13 cellular contexts compared by ENCODE assay signal in the genomic region with DNA sequence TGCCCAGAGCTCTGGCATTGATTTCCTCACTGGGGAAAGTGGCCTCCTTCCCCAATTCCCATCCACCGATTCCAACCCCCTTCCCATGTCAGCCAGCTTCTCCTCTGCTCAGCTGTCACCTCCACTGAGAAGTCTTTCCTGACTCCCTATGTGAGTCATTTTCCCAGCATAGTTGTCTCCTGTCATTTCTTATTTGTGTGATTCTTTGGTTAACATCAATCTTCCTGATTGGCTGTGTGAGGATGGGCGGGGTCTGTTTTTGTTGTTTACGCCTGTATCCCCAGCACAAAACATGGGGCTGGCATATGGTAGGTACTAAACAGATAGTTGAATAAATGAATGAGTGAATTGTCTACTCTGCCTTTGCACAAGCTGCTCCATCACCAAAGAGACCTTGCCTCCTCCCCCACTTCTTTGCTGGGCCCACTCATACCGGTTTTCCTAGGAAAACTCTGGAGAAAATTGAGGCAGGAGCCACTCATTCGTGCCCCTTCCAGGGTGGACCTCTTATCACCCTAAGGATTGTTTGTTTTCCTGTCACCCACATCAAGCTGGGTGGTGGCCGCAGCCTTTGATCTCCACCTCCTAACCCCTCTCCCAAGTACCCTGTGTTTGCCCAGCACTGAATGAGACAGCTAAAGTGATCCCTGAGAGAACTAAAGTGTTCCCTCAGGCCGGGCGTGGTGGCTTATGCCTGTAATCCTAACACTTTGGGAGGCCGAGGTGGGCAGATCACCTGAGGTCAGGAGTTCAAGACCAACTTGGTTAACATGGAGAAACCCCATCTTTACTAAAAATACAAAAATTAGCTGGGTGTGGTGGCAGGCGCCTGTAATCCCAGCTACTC. TPM values are rescaled to one million over a fixed set of nuclear protein-coding genes. Genes with fewer than 3 reads are reported as not detected.
A peak's percentile ranks its signal among the peaks of the same experiment; 100 is the strongest.
DNase-seq lines count a peak whose midpoint lies in the region; ATAC-seq, FAIRE-seq and TF ChIP-seq lines count a peak whose summit lies in the region.
"Had no signal": no experiment of that assay in that cellular context is flagged by ENCODE, and none has a peak within 500 bp of the region (broad histone marks: within the 10 kb centered on the region; RNA-seq: fewer than 3 reads in every experiment).

No MANE protein-coding gene starts in this region.

- ATAC-seq in K562 = no peak
- ATAC-seq in lung (ENCODE audit: insufficient read depth, low FRiP score) = no peak
- no peak for ATAC-seq in HG03354 (IDR thresholded peaks at IDR 0.05; ENCODE audit: poor library complexity, severe bottlenecking, unreplicated experiment)

- H3K4me1 Mint-ChIP-seq in activated CD4-positive, alpha-beta T cell treated with anti-CD3 and anti-CD28 coated beads, Interleukin-2, amount 10 ng/mL, durations not matched to agents 7 days and 5 days = peaks cover 38% of the 10 kb centered on the region
- H3K4me1 Mint-ChIP-seq in activated CD4-positive, alpha-beta T cell treated with anti-CD3 and anti-CD28 coated beads, Interleukin-2, amount 10 ng/mL, durations not matched to agents 24 days and 14 days = peaks cover 25% of the 10 kb centered on the region
- H3K4me1 Mint-ChIP-seq: neural crest cell had no signal

- no peak overlapping the region for H3K4me3 Mint-ChIP-seq in activated CD4-positive, alpha-beta T cell treated with anti-CD3 and anti-CD28 coated beads, Interleukin-2, amount 10 ng/mL, durations not matched to agents 7 days and 5 days
- no peak overlapping the region for H3K4me3 Mint-ChIP-seq in activated CD4-positive, alpha-beta T cell treated with anti-CD3 and anti-CD28 coated beads, Interleukin-2, amount 10 ng/mL, durations not matched to agents 24 days and 14 days

- TF ChIP-seq RAD21 in K562 (CRISPR knock-in tag; conservative IDR thresholded peaks at IDR 0.05 in 1 of 2, IDR thresholded peaks at IDR 0.05 in 1 of 2) = no peak

- no peaks in the 10 kb centered on the region for H3K79me2 ChIP-seq in K562 (ENCODE audit: control insufficient read depth, insufficient read depth, low read length)

- no peaks in the 10 kb centered on the region for H3K9me1 ChIP-seq in K562 (ENCODE audit: control insufficient read depth, insufficient read depth, low read length)

- no peak for TF ChIP-seq CTCF in K562 (IDR thresholded peaks at IDR 0.05 in 2 of 3, conservative IDR thresholded peaks at IDR 0.05 in 1 of 3; ENCODE audit: insufficient read depth in 2 of 3, low read depth in 1 of 3, low read length in 3 of 3)
- no peak for TF ChIP-seq CTCF in lung (IDR thresholded peaks at IDR 0.05; ENCODE audit: control extremely low read depth, extremely low read depth)

- peaks cover 20 to 43% of the 10 kb centered on the region in 2 experiments for H3K4me1 ChIP-seq in K562 (replicated peaks in 1 of 2; ENCODE audit: control insufficient read depth in 2 of 2, insufficient read depth in 2 of 2, low read length in 2 of 2)
- peaks cover 0 to 15% of the 10 kb centered on the region in 2 donors for H3K4me1 ChIP-seq in lung (ENCODE audit: control insufficient read depth in 2 of 2, insufficient read depth in 2 of 2, low read length in 2 of 2)
- peaks cover 3% of the 10 kb centered on the region; the same call in 1 of the 2 replicates for H3K4me1 ChIP-seq in SJCRH30

- no peaks in the 10 kb centered on the region for H3K27me3 ChIP-seq in K562 (ENCODE audit: control insufficient read depth in 2 of 2, insufficient read depth in 2 of 2, low read length in 2 of 2)
- H3K27me3 ChIP-seq in lung (ENCODE audit: control insufficient read depth, insufficient read depth) = no peaks in the 10 kb centered on the region
- H3K27me3 ChIP-seq in MG63 = no peaks in the 10 kb centered on the region
- peaks cover 28% of the 10 kb centered on the region for H3K27me3 ChIP-seq in SJCRH30

- CTCF ChIA-PET in activated CD4-positive, alpha-beta T cell treated with anti-CD3 and anti-CD28 coated beads, Interleukin-2, amount 10 ng/mL, durations not matched to agents 7 days and 5 days (lab: Charles Lee) = interaction anchor here (0.6 to 1.7 kb wide), 2 partner anchors 115 to 182 kb away, joined by 3 to 5 read pairs; no protein-coding TSS in a partner anchor
- CTCF ChIA-PET in K562 (lab: Yijun Ruan, JAX; ENCODE audit: low intra/inter-chr PET ratio) = no interaction called here

- H3K9ac ChIP-seq in K562 (ENCODE audit: insufficient read depth in 1 of 2, low read depth in 2 of 2, low read length in 2 of 2) = peak overlapping the region in 1 of 2 experiments; percentile 55; a peak in 1 of 4 replicates

- no peak for DNase-seq in activated CD4-positive, alpha-beta T cell treated with anti-CD3 and anti-CD28 coated beads, Interleukin-2, amount 10 ng/mL, durations not matched to agents 7 days and 5 days
- DNase-seq in activated CD4-positive, alpha-beta T cell treated with anti-CD3 and anti-CD28 coated beads, Interleukin-2, amount 10 ng/mL, durations not matched to agents 24 days and 14 days = no peak
- DNase-seq in K562 (ENCODE audit: extremely low read depth in 1 of 4, low spot score in 3 of 4) = peak; percentile 24 to 73 (median 50)
- peak; percentile 61 for DNase-seq in lung (ENCODE audit: low spot score)
- DNase-seq in CD1c-positive myeloid dendritic cell (ENCODE audit: extremely low spot score) = no peak
- no peak for DNase-seq in MG63
- DNase-seq in SJCRH30 = no peak
- DNase-seq: activated naive CD4-positive, alpha-beta T cell treated with anti-CD3 and anti-CD28 coated beads, Interleukin-2, amount 50 U/mL, for 16 hours had no signal

- H3K9me3 Mint-ChIP-seq in activated CD4-positive, alpha-beta T cell treated with anti-CD3 and anti-CD28 coated beads, Interleukin-2, amount 10 ng/mL, durations not matched to agents 7 days and 5 days = no peaks in the 10 kb centered on the region
- no peaks in the 10 kb centered on the region for H3K9me3 Mint-ChIP-seq in activated CD4-positive, alpha-beta T cell treated with anti-CD3 and anti-CD28 coated beads, Interleukin-2, amount 10 ng/mL, durations not matched to agents 24 days and 14 days
- H3K9me3 Mint-ChIP-seq: neural crest cell had no signal

- H3K27me3 Mint-ChIP-seq in activated CD4-positive, alpha-beta T cell treated with anti-CD3 and anti-CD28 coated beads, Interleukin-2, amount 10 ng/mL, durations not matched to agents 7 days and 5 days = peaks cover 6% of the 10 kb centered on the region
- H3K27me3 Mint-ChIP-seq in activated CD4-positive, alpha-beta T cell treated with anti-CD3 and anti-CD28 coated beads, Interleukin-2, amount 10 ng/mL, durations not matched to agents 24 days and 14 days = peaks cover 18% of the 10 kb centered on the region

- peak; percentile 72 for FAIRE-seq in K562 (lab: Jason Lieb, UNC)
- FAIRE-seq: endometrium, TTC549 had no signal

- peak overlapping the region; percentile 36; the same call in 1 of the 2 replicates for H2AFZ ChIP-seq in K562 (ENCODE audit: low read depth, low read length)

- 33% methylated on average over 10 of the region's 10 CpGs for WGBS in K562 (ENCODE audit: insufficient coverage, low coverage, missing lambda C conversion rate)
- 58 to 75% methylated on average over 10 of the region's 10 CpGs for WGBS in lung, 2 donors

- H3K36me3 ChIP-seq in K562 (ENCODE audit: control insufficient read depth, insufficient read depth, low read length) (no peaks in the 10 kb centered on the region), lung (ENCODE audit: control insufficient read depth in 2 of 2, insufficient read depth in 2 of 2, low read length in 2 of 2) (no peaks in the 10 kb centered on the region), MG63 (no peaks in the 10 kb centered on the region), SJCRH30 (no peaks in the 10 kb centered on the region)
- H3K36me3 ChIP-seq: suprapubic skin had no signal

- BruUV-seq in K562 (replicated peaks; lab: Mats Ljungman, UMichigan) = no TSS peak

- POLR2A ChIA-PET in activated CD4-positive, alpha-beta T cell treated with anti-CD3 and anti-CD28 coated beads, Interleukin-2, amount 10 ng/mL, durations not matched to agents 7 days and 5 days (lab: Charles Lee) = no interaction called here
- POLR2A ChIA-PET in K562 (lab: Yijun Ruan, JAX) = interaction anchor here (0.5 to 1.1 kb wide), 3 partner anchors 13 to 513 kb away, joined by 3 read pairs; partner anchors contain the start of gene ERBB2

- in situ Hi-C loops in K562 (cut with MboI) = no loop called here

- H4K20me1 ChIP-seq in K562 (replicated peaks; ENCODE audit: control insufficient read depth, insufficient read depth, low read length) = no peaks in the 10 kb centered on the region

- peak overlapping the region; percentile 41 for H3K27ac Mint-ChIP-seq in activated CD4-positive, alpha-beta T cell treated with anti-CD3 and anti-CD28 coated beads, Interleukin-2, amount 10 ng/mL, durations not matched to agents 7 days and 5 days
- H3K27ac Mint-ChIP-seq in activated CD4-positive, alpha-beta T cell treated with anti-CD3 and anti-CD28 coated beads, Interleukin-2, amount 10 ng/mL, durations not matched to agents 24 days and 14 days = no peak overlapping the region

- TF ChIP-seq POLR2A in K562 (conservative IDR thresholded peaks at IDR 0.05) = no peak

- no peak for TF ChIP-seq EP300 in K562 (IDR thresholded peaks at IDR 0.05; ENCODE audit: low read length)

- no peak overlapping the region for H3K27ac ChIP-seq in K562 (ENCODE audit: extremely low read depth, low read depth, low read length)
- H3K27ac ChIP-seq in lung (ENCODE audit: low read depth in 1 of 2, low read length in 1 of 2) = peak overlapping the region in 1 of 2 donors; percentile 41
- no peak overlapping the region for H3K27ac ChIP-seq in SJCRH30

- intact Hi-C loops in activated CD4-positive, alpha-beta T cell treated with anti-CD3 and anti-CD28 coated beads, Interleukin-2, amount 10 ng/mL, durations not matched to agents 24 days and 14 days (cut with micrococcal nuclease) = no loop called here
- intact Hi-C loops in K562 (cut with micrococcal nuclease) = no loop called here

- H3K9me3 ChIP-seq in K562 (replicated peaks; ENCODE audit: control insufficient read depth, insufficient read depth, low read depth, low read length) (no peaks in the 10 kb centered on the region), lung (ENCODE audit: control insufficient read depth in 2 of 2, insufficient read depth in 1 of 2, low read length in 1 of 2) (no peaks in the 10 kb centered on the region), MG63 (no peaks in the 10 kb centered on the region), SJCRH30 (replicated peaks) (no peaks in the 10 kb centered on the region)
- H3K9me3 ChIP-seq: suprapubic skin had no signal

- no peak overlapping the region for H3K4me2 ChIP-seq in K562 (ENCODE audit: insufficient read depth, low read length)

- H3K4me3 ChIP-seq in K562 (no peak overlapping the region), lung (no peak overlapping the region), MG63 (no peak overlapping the region), SJCRH30 (no peak overlapping the region)

- H3K36me3 Mint-ChIP-seq in activated CD4-positive, alpha-beta T cell treated with anti-CD3 and anti-CD28 coated beads, Interleukin-2, amount 10 ng/mL, durations not matched to agents 7 days and 5 days (ENCODE audit: low read depth) = peaks cover 3% of the 10 kb centered on the region
- H3K36me3 Mint-ChIP-seq in activated CD4-positive, alpha-beta T cell treated with anti-CD3 and anti-CD28 coated beads, Interleukin-2, amount 10 ng/mL, durations not matched to agents 24 days and 14 days (ENCODE audit: low read depth) = no peaks in the 10 kb centered on the region

RNA-seq across cellular contexts. Expression of gene GRB7, which starts 1.2 kb away (rescaled TPM):
- under 1 TPM; 0.69 to 0.81 TPM for total RNA-seq in activated CD4-positive, alpha-beta T cell treated with anti-CD3 and anti-CD28 coated beads, Interleukin-2, amount 10 ng/mL, durations not matched to agents 7 days and 5 days
- total RNA-seq in activated CD4-positive, alpha-beta T cell treated with anti-CD3 and anti-CD28 coated beads, Interleukin-2, amount 10 ng/mL, durations not matched to agents 24 days and 14 days = 0.30 TPM in 1 of 2 replicates, not detected in the other
- 7.8 and 23.1 TPM in 2 replicates for total RNA-seq in K562 (2011; cell fraction: chromatin; rRNA removed; ENCODE audit: low replicate concordance)
- total RNA-seq in K562 (2011; cell fraction: nucleolus; rRNA removed) = 14.2 and 16.3 TPM in 2 replicates
- total RNA-seq in K562 (2011; cell fraction: nucleoplasm; rRNA removed) = 10.2 and 11.2 TPM in 2 replicates
- total RNA-seq in K562 (2014; rRNA removed) (5.1 and 5.9 TPM in 2 replicates), K562 (2014; rRNA removed; fragmentation: Illumina TruSeq; extraction: Trizol) (1.9 and 2.2 TPM in 2 replicates), K562 (2015; rRNA removed; fragmentation: Illumina TruSeq; extraction: Trizol) (1.6 and 2.1 TPM in 2 replicates), K562 (2021) (5.0 and 6.0 TPM in 2 replicates), lung (10 to 100 TPM; 19.8 to 25.5 TPM)
- polyA plus RNA-seq in K562 (2011; rRNA removed) (1.6 and 2.4 TPM in 2 replicates), K562 (2014; fragmentation: Illumina TruSeq; extraction: Trizol) (6.2 and 6.4 TPM in 2 replicates), K562 (2014; fragmentation: Nextera tagmentation; extraction: Ambion mirVana) (under 1 TPM; 0.04 to 0.08 TPM), K562 (2014; rRNA removed) (3.0 and 4.1 TPM in 2 replicates), lung (10 to 100 TPM in 1 of 2 donors, 1 to 10 TPM in 1; 6.6 to 13.4 TPM)
- 1.8 and 4.1 TPM in 2 replicates for polyA plus RNA-seq in K562 (2011; cell fraction: cytosol; rRNA removed)
- 7.6 and 13.2 TPM in 2 replicates for polyA plus RNA-seq in K562 (2011; cell fraction: nucleus; rRNA removed)
- 3.2 and 6.3 TPM in 2 replicates for polyA plus RNA-seq in K562 (2012)
- polyA minus RNA-seq in K562 (2011; rRNA and poly(A)+ RNA removed) = 0.87 and 1.7 TPM in 2 replicates
- polyA minus RNA-seq in K562 (2011; cell fraction: cytosol; rRNA and poly(A)+ RNA removed) = 2.4 and 2.7 TPM in 2 replicates
- polyA minus RNA-seq in K562 (2011; cell fraction: nucleus; rRNA and poly(A)+ RNA removed) = 2.4 and 3.4 TPM in 2 replicates
- not detected in 2 replicates for total RNA-seq in MG63 (2014; rRNA removed; shearing (Covaris generic); ENCODE audit: low replicate concordance)
- total RNA-seq in SJCRH30 (2014; rRNA removed; shearing (Covaris generic)) = not detected in 2 replicates
- total RNA-seq: neural crest cell had no signal

RNA-seq across cellular contexts. Expression of gene MIEN1, which starts 6.2 kb away (rescaled TPM):
- 10 to 100 TPM; 49.7 to 50.2 TPM for total RNA-seq in activated CD4-positive, alpha-beta T cell treated with anti-CD3 and anti-CD28 coated beads, Interleukin-2, amount 10 ng/mL, durations not matched to agents 7 days and 5 days
- 29.8 and 33.4 TPM in 2 replicates for total RNA-seq in activated CD4-positive, alpha-beta T cell treated with anti-CD3 and anti-CD28 coated beads, Interleukin-2, amount 10 ng/mL, durations not matched to agents 24 days and 14 days
- 17.7 and 44.9 TPM in 2 replicates for total RNA-seq in K562 (2011; cell fraction: chromatin; rRNA removed; ENCODE audit: low replicate concordance)
- 41.2 and 48.0 TPM in 2 replicates for total RNA-seq in K562 (2011; cell fraction: nucleolus; rRNA removed)
- 37.9 and 44.1 TPM in 2 replicates for total RNA-seq in K562 (2011; cell fraction: nucleoplasm; rRNA removed)
- total RNA-seq in K562 (2014; rRNA removed) = 80.6 and 95.1 TPM in 2 replicates
- total RNA-seq in K562 (2014; rRNA removed; fragmentation: Illumina TruSeq; extraction: Trizol) = 58.3 and 61.3 TPM in 2 replicates
- total RNA-seq in K562 (2015; rRNA removed; fragmentation: Illumina TruSeq; extraction: Trizol) = 66.3 and 70.2 TPM in 2 replicates
- 65.7 and 67.9 TPM in 2 replicates for total RNA-seq in K562 (2021)
- 60.8 and 81.8 TPM in 2 replicates for polyA plus RNA-seq in K562 (2011; rRNA removed)
- 63.1 and 98.3 TPM in 2 replicates for polyA plus RNA-seq in K562 (2011; cell fraction: cytosol; rRNA removed)
- 42.4 and 82.9 TPM in 2 replicates for polyA plus RNA-seq in K562 (2011; cell fraction: nucleus; rRNA removed)
- 80.4 and 82.0 TPM in 2 replicates for polyA plus RNA-seq in K562 (2012)
- 114 and 142 TPM in 2 replicates for polyA plus RNA-seq in K562 (2014; fragmentation: Illumina TruSeq; extraction: Trizol)
- polyA plus RNA-seq in K562 (2014; fragmentation: Nextera tagmentation; extraction: Ambion mirVana) = 10 to 100 TPM; 70.5 to 78.9 TPM
- 103 and 135 TPM in 2 replicates for polyA plus RNA-seq in K562 (2014; rRNA removed)
- 14.3 and 24.3 TPM in 2 replicates for polyA minus RNA-seq in K562 (2011; rRNA and poly(A)+ RNA removed)
- polyA minus RNA-seq in K562 (2011; cell fraction: cytosol; rRNA and poly(A)+ RNA removed) = 11.5 and 25.5 TPM in 2 replicates
- polyA minus RNA-seq in K562 (2011; cell fraction: nucleus; rRNA and poly(A)+ RNA removed) = 19.3 and 20.3 TPM in 2 replicates
- 10 to 100 TPM; 20.8 to 47.2 TPM for total RNA-seq in lung
- 100 to 1,000 TPM in 1 of 2 donors, 10 to 100 TPM in 1; 69.3 to 136 TPM for polyA plus RNA-seq in lung
- total RNA-seq in MG63 (2014; rRNA removed; shearing (Covaris generic); ENCODE audit: low replicate concordance) = 53.8 and 75.4 TPM in 2 replicates
- total RNA-seq in SJCRH30 (2014; rRNA removed; shearing (Covaris generic)) = 23.6 and 25.8 TPM in 2 replicates

RNA-seq across cellular contexts. Expression of gene ERBB2, which starts 36.7 kb away (rescaled TPM):
- 1 to 10 TPM; 4.5 to 4.6 TPM for total RNA-seq in activated CD4-positive, alpha-beta T cell treated with anti-CD3 and anti-CD28 coated beads, Interleukin-2, amount 10 ng/mL, durations not matched to agents 7 days and 5 days
- total RNA-seq in activated CD4-positive, alpha-beta T cell treated with anti-CD3 and anti-CD28 coated beads, Interleukin-2, amount 10 ng/mL, durations not matched to agents 24 days and 14 days = 3.1 and 4.3 TPM in 2 replicates
- total RNA-seq in K562 (2011; cell fraction: chromatin; rRNA removed; ENCODE audit: low replicate concordance) = 14.2 and 27.1 TPM in 2 replicates
- total RNA-seq in K562 (2011; cell fraction: nucleolus; rRNA removed) = 12.6 and 13.8 TPM in 2 replicates
- total RNA-seq in K562 (2011; cell fraction: nucleoplasm; rRNA removed) = 12.0 and 14.7 TPM in 2 replicates
- total RNA-seq in K562 (2014; rRNA removed) = 3.3 and 3.5 TPM in 2 replicates
- total RNA-seq in K562 (2014; rRNA removed; fragmentation: Illumina TruSeq; extraction: Trizol) = 2.7 and 2.8 TPM in 2 replicates
- total RNA-seq in K562 (2015; rRNA removed; fragmentation: Illumina TruSeq; extraction: Trizol) = 2.5 and 3.2 TPM in 2 replicates
- 4.6 and 5.6 TPM in 2 replicates for total RNA-seq in K562 (2021)
- 3.2 and 4.7 TPM in 2 replicates for polyA plus RNA-seq in K562 (2011; rRNA removed)
- 2.6 and 5.3 TPM in 2 replicates for polyA plus RNA-seq in K562 (2011; cell fraction: cytosol; rRNA removed)
- polyA plus RNA-seq in K562 (2011; cell fraction: nucleus; rRNA removed) = 9.1 and 15.6 TPM in 2 replicates
- 3.2 and 6.6 TPM in 2 replicates for polyA plus RNA-seq in K562 (2012)
- 3.4 and 4.2 TPM in 2 replicates for polyA plus RNA-seq in K562 (2014; fragmentation: Illumina TruSeq; extraction: Trizol)
- polyA plus RNA-seq in K562 (2014; fragmentation: Nextera tagmentation; extraction: Ambion mirVana) = under 1 TPM; 0.74 to 0.79 TPM
- polyA plus RNA-seq in K562 (2014; rRNA removed) = 4.1 and 6.3 TPM in 2 replicates
- polyA minus RNA-seq in K562 (2011; rRNA and poly(A)+ RNA removed) = 3.3 and 5.3 TPM in 2 replicates
- 2.5 TPM in 2 replicates for polyA minus RNA-seq in K562 (2011; cell fraction: cytosol; rRNA and poly(A)+ RNA removed)
- 3.2 and 3.9 TPM in 2 replicates for polyA minus RNA-seq in K562 (2011; cell fraction: nucleus; rRNA and poly(A)+ RNA removed)
- total RNA-seq in lung = 100 to 1,000 TPM; 119 to 130 TPM
- 10 to 100 TPM; 32.2 to 40.1 TPM for polyA plus RNA-seq in lung
- 19.8 and 30.8 TPM in 2 replicates for total RNA-seq in MG63 (2014; rRNA removed; shearing (Covaris generic); ENCODE audit: low replicate concordance)
- 8.7 and 9.1 TPM in 2 replicates for total RNA-seq in SJCRH30 (2014; rRNA removed; shearing (Covaris generic))

RNA-seq across cellular contexts. Expression of gene PGAP3, which starts 48.7 kb away (rescaled TPM):
- 10 to 100 TPM; 27.0 to 30.6 TPM for total RNA-seq in activated CD4-positive, alpha-beta T cell treated with anti-CD3 and anti-CD28 coated beads, Interleukin-2, amount 10 ng/mL, durations not matched to agents 7 days and 5 days
- 12.5 and 13.5 TPM in 2 replicates for total RNA-seq in activated CD4-positive, alpha-beta T cell treated with anti-CD3 and anti-CD28 coated beads, Interleukin-2, amount 10 ng/mL, durations not matched to agents 24 days and 14 days
- total RNA-seq in K562 (2011; cell fraction: chromatin; rRNA removed; ENCODE audit: low replicate concordance) = 10.0 and 22.8 TPM in 2 replicates
- total RNA-seq in K562 (2011; cell fraction: nucleolus; rRNA removed) = 19.2 and 22.0 TPM in 2 replicates
- total RNA-seq in K562 (2011; cell fraction: nucleoplasm; rRNA removed) = 14.4 and 20.3 TPM in 2 replicates
- total RNA-seq in K562 (2014; rRNA removed) (4.5 and 5.5 TPM in 2 replicates), K562 (2014; rRNA removed; fragmentation: Illumina TruSeq; extraction: Trizol) (2.1 and 4.0 TPM in 2 replicates), K562 (2015; rRNA removed; fragmentation: Illumina TruSeq; extraction: Trizol) (3.9 and 5.2 TPM in 2 replicates), K562 (2021) (7.5 and 9.4 TPM in 2 replicates), lung (10 to 100 TPM; 17.0 to 39.7 TPM)
- polyA plus RNA-seq in K562 (2011; rRNA removed) (5.3 and 6.0 TPM in 2 replicates), K562 (2014; fragmentation: Illumina TruSeq; extraction: Trizol) (5.5 and 5.9 TPM in 2 replicates), K562 (2014; fragmentation: Nextera tagmentation; extraction: Ambion mirVana) (under 1 TPM; 0.38 to 0.76 TPM), K562 (2014; rRNA removed) (5.6 and 7.1 TPM in 2 replicates), lung (10 to 100 TPM; 15.9 to 35.8 TPM)
- 5.6 and 10.7 TPM in 2 replicates for polyA plus RNA-seq in K562 (2011; cell fraction: cytosol; rRNA removed)
- 18.7 and 30.5 TPM in 2 replicates for polyA plus RNA-seq in K562 (2011; cell fraction: nucleus; rRNA removed)
- polyA plus RNA-seq in K562 (2012) = 8.4 and 12.5 TPM in 2 replicates
- 1.1 and 4.4 TPM in 2 replicates for polyA minus RNA-seq in K562 (2011; rRNA and poly(A)+ RNA removed)
- polyA minus RNA-seq in K562 (2011; cell fraction: cytosol; rRNA and poly(A)+ RNA removed) = 2.8 and 8.3 TPM in 2 replicates
- polyA minus RNA-seq in K562 (2011; cell fraction: nucleus; rRNA and poly(A)+ RNA removed) = 2.0 and 4.3 TPM in 2 replicates
- total RNA-seq in MG63 (2014; rRNA removed; shearing (Covaris generic); ENCODE audit: low replicate concordance) = 9.5 and 29.2 TPM in 2 replicates
- total RNA-seq in SJCRH30 (2014; rRNA removed; shearing (Covaris generic)) = 1.9 and 3.1 TPM in 2 replicates

Comparison
In these comparisons a context has a peak if more than half of its experiments do, and no peak if none do; other contexts are left out.
1. DNase-seq: peak in K562 (4 of 4) and lung (single experiment); none in activated CD4-positive, alpha-beta T cell treated with anti-CD3 and anti-CD28 coated beads, Interleukin-2, amount 10 ng/mL, durations not matched to agents 7 days and 5 days (single experiment), activated CD4-positive, alpha-beta T cell treated with anti-CD3 and anti-CD28 coated beads, Interleukin-2, amount 10 ng/mL, durations not matched to agents 24 days and 14 days (single experiment), CD1c-positive myeloid dendritic cell (single experiment), MG63 (single experiment) and SJCRH30 (0 of 2).